In the genomic region with DNA sequence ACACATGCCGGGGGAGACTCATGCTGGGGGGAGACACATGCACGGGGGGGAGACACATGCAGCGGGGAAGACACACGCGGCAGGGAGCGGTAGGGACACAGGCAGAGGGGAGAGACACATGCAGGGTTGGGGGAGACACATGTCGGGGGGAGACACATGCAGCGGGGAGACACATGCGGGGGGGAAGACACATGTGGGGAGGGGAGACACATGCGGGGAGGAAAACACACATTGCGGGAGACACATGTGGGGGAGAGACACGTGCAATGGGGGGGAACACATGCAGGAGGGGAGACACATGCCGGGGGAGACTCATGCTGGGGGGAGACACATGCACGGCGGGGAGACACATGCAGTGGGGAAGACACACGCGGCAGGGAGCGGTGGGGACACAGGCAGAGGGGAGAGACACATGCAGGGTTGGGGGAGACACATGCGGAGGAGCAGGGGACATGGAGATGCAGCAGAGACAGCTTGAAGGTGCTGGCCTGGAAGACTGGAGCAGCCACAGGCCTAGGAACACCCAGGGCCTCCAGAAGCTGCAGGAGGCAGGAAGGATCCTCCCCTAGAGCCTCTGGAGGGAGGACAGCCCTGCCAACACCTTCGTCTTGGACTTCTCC, we compare ENCODE assay signal across 1 cellular context.
TF ChIP-seq lines count a peak whose summit lies in the region.

No MANE protein-coding gene starts in this region.

TF ChIP-seq in HepG2, 621 proteins besides CTCF, POLR2A, EP300 and RAD21 (continued from another document):
- TF ChIP-seq, protein P1, sequence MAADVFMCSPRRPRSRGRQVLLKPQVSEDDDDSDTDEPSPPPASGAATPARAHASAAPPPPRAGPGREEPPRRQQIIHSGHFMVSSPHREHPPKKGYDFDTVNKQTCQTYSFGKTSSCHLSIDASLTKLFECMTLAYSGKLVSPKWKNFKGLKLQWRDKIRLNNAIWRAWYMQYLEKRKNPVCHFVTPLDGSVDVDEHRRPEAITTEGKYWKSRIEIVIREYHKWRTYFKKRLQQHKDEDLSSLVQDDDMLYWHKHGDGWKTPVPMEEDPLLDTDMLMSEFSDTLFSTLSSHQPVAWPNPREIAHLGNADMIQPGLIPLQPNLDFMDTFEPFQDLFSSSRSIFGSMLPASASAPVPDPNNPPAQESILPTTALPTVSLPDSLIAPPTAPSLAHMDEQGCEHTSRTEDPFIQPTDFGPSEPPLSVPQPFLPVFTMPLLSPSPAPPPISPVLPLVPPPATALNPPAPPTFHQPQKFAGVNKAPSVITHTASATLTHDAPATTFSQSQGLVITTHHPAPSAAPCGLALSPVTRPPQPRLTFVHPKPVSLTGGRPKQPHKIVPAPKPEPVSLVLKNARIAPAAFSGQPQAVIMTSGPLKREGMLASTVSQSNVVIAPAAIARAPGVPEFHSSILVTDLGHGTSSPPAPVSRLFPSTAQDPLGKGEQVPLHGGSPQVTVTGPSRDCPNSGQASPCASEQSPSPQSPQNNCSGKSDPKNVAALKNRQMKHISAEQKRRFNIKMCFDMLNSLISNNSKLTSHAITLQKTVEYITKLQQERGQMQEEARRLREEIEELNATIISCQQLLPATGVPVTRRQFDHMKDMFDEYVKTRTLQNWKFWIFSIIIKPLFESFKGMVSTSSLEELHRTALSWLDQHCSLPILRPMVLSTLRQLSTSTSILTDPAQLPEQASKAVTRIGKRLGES (CRISPR knock-in tag; IDR thresholded peaks at IDR 0.05; ENCODE audit: borderline replicate concordance), result no peak
- TF ChIP-seq MIER2 (CRISPR knock-in tag; IDR thresholded peaks at IDR 0.05) (no peak), EEA1 (CRISPR knock-in tag; IDR thresholded peaks at IDR 0.05; ENCODE audit: borderline replicate concordance) (no peak), TCF7 (IDR thresholded peaks at IDR 0.05; ENCODE audit: low read depth) (no peak)
- TF ChIP-seq, protein P2, sequence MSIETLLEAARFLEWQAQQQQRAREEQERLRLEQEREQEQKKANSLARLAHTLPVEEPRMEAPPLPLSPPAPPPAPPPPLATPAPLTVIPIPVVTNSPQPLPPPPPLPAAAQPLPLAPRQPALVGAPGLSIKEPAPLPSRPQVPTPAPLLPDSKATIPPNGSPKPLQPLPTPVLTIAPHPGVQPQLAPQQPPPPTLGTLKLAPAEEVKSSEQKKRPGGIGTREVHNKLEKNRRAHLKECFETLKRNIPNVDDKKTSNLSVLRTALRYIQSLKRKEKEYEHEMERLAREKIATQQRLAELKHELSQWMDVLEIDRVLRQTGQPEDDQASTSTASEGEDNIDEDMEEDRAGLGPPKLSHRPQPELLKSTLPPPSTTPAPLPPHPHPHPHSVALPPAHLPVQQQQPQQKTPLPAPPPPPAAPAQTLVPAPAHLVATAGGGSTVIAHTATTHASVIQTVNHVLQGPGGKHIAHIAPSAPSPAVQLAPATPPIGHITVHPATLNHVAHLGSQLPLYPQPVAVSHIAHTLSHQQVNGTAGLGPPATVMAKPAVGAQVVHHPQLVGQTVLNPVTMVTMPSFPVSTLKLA (IDR thresholded peaks at IDR 0.05), result peak; percentile 93
